ENCODE assay signal across 1 cellular context in the genomic region with DNA sequence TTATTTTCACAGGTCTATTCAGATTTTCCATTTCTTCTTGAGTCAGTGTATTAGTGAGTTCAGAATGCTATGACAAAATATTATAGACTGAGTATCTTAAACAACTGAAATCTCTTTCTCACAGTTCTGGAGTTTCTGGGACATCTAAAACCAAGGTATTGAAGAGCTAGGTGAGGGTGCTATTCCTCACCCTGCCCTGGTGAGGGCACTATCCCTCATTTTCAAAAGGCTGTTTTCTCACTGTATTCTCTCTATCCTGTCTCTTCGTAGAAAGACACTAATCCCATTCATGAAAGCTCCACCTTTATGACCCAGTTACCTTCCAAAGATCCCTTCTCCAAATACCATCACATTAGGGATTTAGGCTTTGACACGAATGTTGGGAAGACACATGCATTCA.
TF ChIP-seq lines count a peak whose summit lies in the region.

No MANE protein-coding gene starts in this region.

TF ChIP-seq in HCT116, 20 proteins besides CTCF, POLR2A, EP300 and RAD21 (continued from another document):
- no peak for TF ChIP-seq ZNF274 (IDR thresholded peaks at IDR 0.05; ENCODE audit: low read depth, low read length)
- no peak for TF ChIP-seq ELF1 (IDR thresholded peaks at IDR 0.05; ENCODE audit: borderline replicate concordance, low read depth)
- no peak for TF ChIP-seq EZH2phosphoT487 (IDR thresholded peaks at IDR 0.05; ENCODE audit: borderline replicate concordance)
- no peak for TF ChIP-seq SRF (IDR thresholded peaks at IDR 0.05; ENCODE audit: low read depth)
- TF ChIP-seq JUND (IDR thresholded peaks at IDR 0.05): no peak
- no peak for TF ChIP-seq CEBPB (IDR thresholded peaks at IDR 0.05; ENCODE audit: low read depth)
- TF ChIP-seq REST (IDR thresholded peaks at IDR 0.05; ENCODE audit: low read depth): no peak
- TF ChIP-seq EZH2 (IDR thresholded peaks at IDR 0.05): no peak
- TF ChIP-seq TCF7L2 (IDR thresholded peaks at IDR 0.05; ENCODE audit: borderline replicate concordance, extremely low read depth, insufficient read depth, insufficient read length): no peak
- TF ChIP-seq POLR2AphosphoS5 (IDR thresholded peaks at IDR 0.05; ENCODE audit: low read depth, low read length): no peak
- no peak for TF ChIP-seq SP1 (IDR thresholded peaks at IDR 0.05; ENCODE audit: low read depth)
- TF ChIP-seq EGR1 (IDR thresholded peaks at IDR 0.05; ENCODE audit: low read depth): no peak
- TF ChIP-seq CBX3 (IDR thresholded peaks at IDR 0.05; ENCODE audit: low read depth): no peak
- no peak for TF ChIP-seq ATF3 (IDR thresholded peaks at IDR 0.05)
